In the genomic region with DNA sequence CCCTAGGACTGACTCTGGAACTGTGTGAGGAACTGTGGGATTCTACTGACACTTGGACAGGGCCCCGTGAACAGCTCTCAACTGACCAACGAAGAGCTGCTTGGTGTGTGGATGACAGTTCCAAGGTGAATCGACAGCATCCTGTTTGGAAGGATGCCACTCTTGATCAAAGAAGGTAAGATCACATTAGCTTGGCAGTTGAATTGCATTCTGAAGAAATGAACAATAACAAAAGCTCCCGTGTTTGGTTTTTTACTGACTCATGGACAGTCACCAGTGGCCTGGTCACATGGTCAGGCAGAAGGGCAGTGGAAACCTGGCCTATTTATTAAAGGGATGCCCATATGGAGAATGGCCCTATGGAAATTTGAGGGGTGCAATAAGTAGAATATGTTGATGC, we compare ENCODE assay signal across 1 cellular context.
A peak's percentile ranks its signal among the peaks of the same experiment; 100 is the strongest.
TF ChIP-seq lines count a peak whose summit lies in the region.

No MANE protein-coding gene starts in this region.

TF ChIP-seq in IMR-90, 13 proteins besides CTCF, POLR2A, EP300 and RAD21:
- TF ChIP-seq FOS (IDR thresholded peaks at IDR 0.05; ENCODE audit: low read depth, low read length) (0 out of 2 replicates have a peak, but pooled peaks have one; percentile 4), MXI1 (IDR thresholded peaks at IDR 0.05; ENCODE audit: borderline replicate concordance, low read depth, low read length) (no peak)
- TF ChIP-seq, protein P1, sequence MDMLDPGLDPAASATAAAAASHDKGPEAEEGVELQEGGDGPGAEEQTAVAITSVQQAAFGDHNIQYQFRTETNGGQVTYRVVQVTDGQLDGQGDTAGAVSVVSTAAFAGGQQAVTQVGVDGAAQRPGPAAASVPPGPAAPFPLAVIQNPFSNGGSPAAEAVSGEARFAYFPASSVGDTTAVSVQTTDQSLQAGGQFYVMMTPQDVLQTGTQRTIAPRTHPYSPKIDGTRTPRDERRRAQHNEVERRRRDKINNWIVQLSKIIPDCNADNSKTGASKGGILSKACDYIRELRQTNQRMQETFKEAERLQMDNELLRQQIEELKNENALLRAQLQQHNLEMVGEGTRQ (IDR thresholded peaks at IDR 0.05; ENCODE audit: low read depth, low read length): peak; percentile 71
